In genomic region chr6:42959917-42960242, GRCh38 we compare ENCODE assay signal across 10 cellular contexts. TPM values are rescaled to one million over a fixed set of nuclear protein-coding genes. Genes with fewer than 3 reads are reported as not detected.
A peak's percentile ranks its signal among the peaks of the same experiment; 100 is the strongest.
DNase-seq lines count a peak whose midpoint lies in the region; ATAC-seq, FAIRE-seq and TF ChIP-seq lines count a peak whose summit lies in the region.
"Had no signal": no experiment of that assay in that cellular context is flagged by ENCODE, and none has a peak within 500 bp of the region (broad histone marks: within the 10 kb centered on the region; RNA-seq: fewer than 3 reads in every experiment).

No MANE protein-coding gene starts in this region.

- H3K9ac ChIP-seq in endothelial cell of umbilical vein (replicated peaks; ENCODE audit: extremely low read depth, insufficient read depth, low read length), result no peak overlapping the region

- H3K4me1 Mint-ChIP-seq in naive B cell, result peaks cover 14 to 16% (median 14%) of the 10 kb centered on the region in 3 donors

- H3K4me2 ChIP-seq in endothelial cell of umbilical vein (ENCODE audit: insufficient read depth, low read length), result peak overlapping the region; percentile 72

- peak overlapping the region; percentile 44 for H2AFZ ChIP-seq in endothelial cell of umbilical vein (ENCODE audit: low read depth, low read length)

- no peaks in the 10 kb centered on the region for H3K79me2 ChIP-seq in endothelial cell of umbilical vein (ENCODE audit: control insufficient read depth, insufficient read depth, low read length)

- no TSS peak for BruUV-seq in endothelial cell of umbilical vein (replicated peaks; lab: Mats Ljungman, UMichigan)

- H3K27ac ChIP-seq in 22Rv1 (peak overlapping the region; percentile 84), endothelial cell of umbilical vein (ENCODE audit: insufficient read depth, low read depth, low read length) (no peak overlapping the region)
- H3K27ac ChIP-seq: SK-N-MC had no signal

- TF ChIP-seq POLR2A in endothelial cell of umbilical vein (IDR thresholded peaks at IDR 0.05; ENCODE audit: low read depth, low read length), result no peak

- ATAC-seq in naive B cell (ENCODE audit: low read depth in 2 of 2) (no peak), GM21528 (IDR thresholded peaks at IDR 0.05; ENCODE audit: low FRiP score, unreplicated experiment) (no peak)

- peak overlapping the region in 1 of 6 donors; percentile 62 for H3K27ac Mint-ChIP-seq in naive B cell

- no peak for FAIRE-seq in endothelial cell of umbilical vein (lab: Jason Lieb, UNC)

- peaks cover 10% of the 10 kb centered on the region for H3K4me1 ChIP-seq in endothelial cell of umbilical vein (ENCODE audit: control insufficient read depth, extremely low read depth, insufficient read depth, low read length)

- no peaks in the 10 kb centered on the region for H3K9me1 ChIP-seq in endothelial cell of umbilical vein (replicated peaks; ENCODE audit: control insufficient read depth, extremely low read depth, insufficient read depth, low read length)

- H3K36me3 Mint-ChIP-seq in naive B cell, result no peaks in the 10 kb centered on the region

- intact Hi-C loops in endothelial cell of umbilical vein (cut with micrococcal nuclease), result loop anchor here (2.0 to 5.0 kb wide), 4 partner anchors 19 to 59 kb away; partner anchors contain the start of genes CNPY3, KLHDC3, MEA1 and PEX6

- POLR2A ChIA-PET in endothelial cell of umbilical vein (lab: Charles Lee), result no interaction called here

- H3K36me3 ChIP-seq in endothelial cell of umbilical vein (ENCODE audit: control insufficient read depth in 2 of 2, extremely low read depth in 1 of 2, insufficient read depth in 2 of 2, low read length in 2 of 2), result peaks cover 0 to 9% of the 10 kb centered on the region in 2 experiments

- H3K9me3 Mint-ChIP-seq in naive B cell, result no peaks in the 10 kb centered on the region

- peak overlapping the region; percentile 75 to 89 (median 80) for H3K4me3 Mint-ChIP-seq in naive B cell

- H4K20me1 ChIP-seq in endothelial cell of umbilical vein (replicated peaks; ENCODE audit: control insufficient read depth, extremely low read depth, insufficient read depth, low read length), result no peaks in the 10 kb centered on the region

- no peaks in the 10 kb centered on the region for H3K9me3 ChIP-seq in endothelial cell of umbilical vein (replicated peaks; ENCODE audit: control insufficient read depth, insufficient read depth, low read length)

- DNase-seq in LNCaP clone FGC (ENCODE audit: low read depth), result no peak
- DNase-seq in endothelial cell of umbilical vein (ENCODE audit: low read depth, low spot score), result no peak
- no peak for DNase-seq in naive B cell
- no peak for DNase-seq in AML-193 (lab: John Stamatoyannopoulos, UW)
- DNase-seq in SK-N-DZ (ENCODE audit: low spot score), result no peak
- DNase-seq in cerebellar nuclear complex (lab: John Stamatoyannopoulos, UW), result no peak

- CTCF ChIA-PET in endothelial cell of umbilical vein (lab: Charles Lee), result interaction anchor here (2.8 kb wide), 1 partner anchor 184 kb away, joined by 9 read pairs; no protein-coding TSS in a partner anchor

- no peak for TF ChIP-seq CTCF in 22Rv1 (IDR thresholded peaks at IDR 0.05)
- no peak for TF ChIP-seq CTCF in LNCaP clone FGC (IDR thresholded peaks at IDR 0.05; ENCODE audit: control insufficient read depth, extremely low read depth, insufficient read depth)
- no peak for TF ChIP-seq CTCF in endothelial cell of umbilical vein (IDR thresholded peaks at IDR 0.05; ENCODE audit: extremely low read depth in 1 of 2, insufficient read depth in 1 of 2, low read depth in 1 of 2, low read length in 2 of 2)

- H3K4me3 ChIP-seq in LNCaP clone FGC (ENCODE audit: low read depth, low read length) (peak overlapping the region; percentile 57), endothelial cell of umbilical vein (replicated peaks in 1 of 3; ENCODE audit: insufficient read depth in 1 of 3, low read depth in 1 of 3, low read length in 3 of 3) (peak overlapping the region in 2 of 3 experiments; percentile 10 to 38)
- H3K4me3 ChIP-seq: SK-N-MC had no signal

- H3K27me3 ChIP-seq in endothelial cell of umbilical vein (ENCODE audit: control insufficient read depth in 2 of 2, insufficient read depth in 2 of 2, low read length in 2 of 2), result no peaks in the 10 kb centered on the region

- dilution Hi-C loops in endothelial cell of umbilical vein (cut with MboI; ENCODE audit: extremely low pct_ligation_motif_present, low sequenced_read_pairs), result no loop called here

- H3K27me3 Mint-ChIP-seq in naive B cell, result peaks cover 0 to 21% (median 0%) of the 10 kb centered on the region in 3 donors

TF ChIP-seq in endothelial cell of umbilical vein, 7 proteins besides CTCF, POLR2A, EP300 and RAD21 (continues in another document):
- no peak for TF ChIP-seq POLR2AphosphoS5 (IDR thresholded peaks at IDR 0.05; ENCODE audit: insufficient read depth, low read depth, low read length)

RNA-seq across cellular contexts. Expression of gene GNMT, which starts 0.7 kb away (rescaled TPM):
- 0.42 and 1.2 TPM in 2 replicates for total RNA-seq in endothelial cell of umbilical vein
- 0.41 and 0.70 TPM in 2 replicates for polyA plus RNA-seq in endothelial cell of umbilical vein
- 0.20 and 0.22 TPM in 2 replicates for polyA plus RNA-seq in endothelial cell of umbilical vein (2011; cell fraction: cytosol; rRNA removed)
- polyA plus RNA-seq in endothelial cell of umbilical vein (2011; cell fraction: nucleus; rRNA removed), result 2.1 and 2.3 TPM in 2 replicates
- 0.21 and 0.33 TPM in 2 replicates for polyA plus RNA-seq in endothelial cell of umbilical vein (2012)
- 0.53 and 1.4 TPM in 2 replicates for polyA minus RNA-seq in endothelial cell of umbilical vein
- polyA minus RNA-seq in endothelial cell of umbilical vein (2011; cell fraction: cytosol; rRNA and poly(A)+ RNA removed), result not detected
- polyA minus RNA-seq in endothelial cell of umbilical vein (2011; cell fraction: nucleus; rRNA and poly(A)+ RNA removed), result 0.58 and 0.82 TPM in 2 replicates
- polyA plus RNA-seq in naive B cell (ENCODE audit: low read depth in 6 of 6), result 1 to 10 TPM in 1 of 6 donors, under 1 TPM in 3, not detected in 2; 0.26 to 1.1 (median 0.28) TPM
- polyA plus RNA-seq in SK-N-DZ (2014; cell fraction: cytosol; rRNA removed), result 0.15 and 0.18 TPM in 2 replicates
- polyA plus RNA-seq in SK-N-DZ (2014; cell fraction: nucleus; rRNA removed), result 0.54 TPM in 1 of 2 replicates, not detected in the other
- total RNA-seq: Daoy had no signal

RNA-seq across cellular contexts. Expression of gene PEX6, which starts 19.1 kb away (rescaled TPM):
- total RNA-seq in endothelial cell of umbilical vein, result 9.9 and 18.1 TPM in 2 replicates
- polyA plus RNA-seq in endothelial cell of umbilical vein, result 10.8 and 11.2 TPM in 2 replicates
- 7.2 and 8.8 TPM in 2 replicates for polyA plus RNA-seq in endothelial cell of umbilical vein (2011; cell fraction: cytosol; rRNA removed)
- polyA plus RNA-seq in endothelial cell of umbilical vein (2011; cell fraction: nucleus; rRNA removed), result 21.0 and 24.1 TPM in 2 replicates
- 4.5 and 8.7 TPM in 2 replicates for polyA plus RNA-seq in endothelial cell of umbilical vein (2012)
- polyA minus RNA-seq in endothelial cell of umbilical vein, result 10.0 and 11.1 TPM in 2 replicates
- polyA minus RNA-seq in endothelial cell of umbilical vein (2011; cell fraction: cytosol; rRNA and poly(A)+ RNA removed), result 11.2 TPM
- polyA minus RNA-seq in endothelial cell of umbilical vein (2011; cell fraction: nucleus; rRNA and poly(A)+ RNA removed), result 4.3 and 6.2 TPM in 2 replicates
- 10 to 100 TPM; 10.6 to 23.5 (median 15.7) TPM for polyA plus RNA-seq in naive B cell (ENCODE audit: low read depth in 6 of 6)
- 21.6 and 23.1 TPM in 2 replicates for polyA plus RNA-seq in SK-N-DZ (2014; cell fraction: cytosol; rRNA removed)
- 67.8 and 85.1 TPM in 2 replicates for polyA plus RNA-seq in SK-N-DZ (2014; cell fraction: nucleus; rRNA removed)

RNA-seq across cellular contexts. Expression of gene PPP2R5D, which starts 24.5 kb away (rescaled TPM):
- 45.5 and 51.0 TPM in 2 replicates for total RNA-seq in endothelial cell of umbilical vein
- polyA plus RNA-seq in endothelial cell of umbilical vein (58.9 and 60.2 TPM in 2 replicates), naive B cell (ENCODE audit: low read depth in 6 of 6) (10 to 100 TPM; 13.6 to 23.8 (median 14.5) TPM)
- polyA plus RNA-seq in endothelial cell of umbilical vein (2011; cell fraction: cytosol; rRNA removed), result 66.9 and 92.4 TPM in 2 replicates
- 93.1 and 107 TPM in 2 replicates for polyA plus RNA-seq in endothelial cell of umbilical vein (2011; cell fraction: nucleus; rRNA removed)
- polyA plus RNA-seq in endothelial cell of umbilical vein (2012), result 46.2 and 54.0 TPM in 2 replicates
- 72.4 and 92.4 TPM in 2 replicates for polyA minus RNA-seq in endothelial cell of umbilical vein
- 33.4 TPM for polyA minus RNA-seq in endothelial cell of umbilical vein (2011; cell fraction: cytosol; rRNA and poly(A)+ RNA removed)
- polyA minus RNA-seq in endothelial cell of umbilical vein (2011; cell fraction: nucleus; rRNA and poly(A)+ RNA removed), result 19.7 and 27.7 TPM in 2 replicates
- polyA plus RNA-seq in SK-N-DZ (2014; cell fraction: cytosol; rRNA removed), result 59.3 and 63.1 TPM in 2 replicates
- polyA plus RNA-seq in SK-N-DZ (2014; cell fraction: nucleus; rRNA removed), result 55.9 and 80.5 TPM in 2 replicates

RNA-seq across cellular contexts. Expression of gene CNPY3, which starts 30.6 kb away (rescaled TPM):
- 43.3 and 53.1 TPM in 2 replicates for total RNA-seq in endothelial cell of umbilical vein
- 40.8 and 46.4 TPM in 2 replicates for polyA plus RNA-seq in endothelial cell of umbilical vein
- polyA plus RNA-seq in endothelial cell of umbilical vein (2011; cell fraction: cytosol; rRNA removed), result 49.1 and 51.6 TPM in 2 replicates
- polyA plus RNA-seq in endothelial cell of umbilical vein (2011; cell fraction: nucleus; rRNA removed), result 31.4 and 34.4 TPM in 2 replicates
- 27.0 and 33.6 TPM in 2 replicates for polyA plus RNA-seq in endothelial cell of umbilical vein (2012)
- polyA minus RNA-seq in endothelial cell of umbilical vein, result 28.2 and 31.4 TPM in 2 replicates
- polyA minus RNA-seq in endothelial cell of umbilical vein (2011; cell fraction: cytosol; rRNA and poly(A)+ RNA removed), result 21.9 TPM
- 7.0 and 9.2 TPM in 2 replicates for polyA minus RNA-seq in endothelial cell of umbilical vein (2011; cell fraction: nucleus; rRNA and poly(A)+ RNA removed)
- 100 to 1,000 TPM; 153 to 199 (median 177) TPM for polyA plus RNA-seq in naive B cell (ENCODE audit: low read depth in 6 of 6)
- 84.3 and 90.7 TPM in 2 replicates for polyA plus RNA-seq in SK-N-DZ (2014; cell fraction: cytosol; rRNA removed)
- 37.7 and 51.1 TPM in 2 replicates for polyA plus RNA-seq in SK-N-DZ (2014; cell fraction: nucleus; rRNA removed)

RNA-seq across cellular contexts. Expression of gene PTCRA, which starts 44.0 kb away (rescaled TPM):
- total RNA-seq in endothelial cell of umbilical vein, result not detected in 2 replicates
- 0.13 TPM in 1 of 2 replicates, not detected in the other for polyA plus RNA-seq in endothelial cell of umbilical vein
- not detected in 2 replicates for polyA plus RNA-seq in endothelial cell of umbilical vein (2011; cell fraction: cytosol; rRNA removed)
- polyA plus RNA-seq in endothelial cell of umbilical vein (2011; cell fraction: nucleus; rRNA removed), result not detected in 2 replicates
- polyA plus RNA-seq in endothelial cell of umbilical vein (2012), result not detected in 2 replicates
- 0.29 TPM in 1 of 2 replicates, not detected in the other for polyA minus RNA-seq in endothelial cell of umbilical vein
- not detected for polyA minus RNA-seq in endothelial cell of umbilical vein (2011; cell fraction: cytosol; rRNA and poly(A)+ RNA removed)
- not detected in 2 replicates for polyA minus RNA-seq in endothelial cell of umbilical vein (2011; cell fraction: nucleus; rRNA and poly(A)+ RNA removed)
- 1 to 10 TPM in 1 of 6 donors, under 1 TPM in 3, not detected in 2; 0.41 to 1.9 (median 0.68) TPM for polyA plus RNA-seq in naive B cell (ENCODE audit: low read depth in 6 of 6)
- polyA plus RNA-seq in SK-N-DZ (2014; cell fraction: cytosol; rRNA removed), result not detected in 2 replicates
- not detected in 2 replicates for polyA plus RNA-seq in SK-N-DZ (2014; cell fraction: nucleus; rRNA removed)
- total RNA-seq: Daoy had no signal
